8 cellular contexts compared by ENCODE assay signal in the genomic region with DNA sequence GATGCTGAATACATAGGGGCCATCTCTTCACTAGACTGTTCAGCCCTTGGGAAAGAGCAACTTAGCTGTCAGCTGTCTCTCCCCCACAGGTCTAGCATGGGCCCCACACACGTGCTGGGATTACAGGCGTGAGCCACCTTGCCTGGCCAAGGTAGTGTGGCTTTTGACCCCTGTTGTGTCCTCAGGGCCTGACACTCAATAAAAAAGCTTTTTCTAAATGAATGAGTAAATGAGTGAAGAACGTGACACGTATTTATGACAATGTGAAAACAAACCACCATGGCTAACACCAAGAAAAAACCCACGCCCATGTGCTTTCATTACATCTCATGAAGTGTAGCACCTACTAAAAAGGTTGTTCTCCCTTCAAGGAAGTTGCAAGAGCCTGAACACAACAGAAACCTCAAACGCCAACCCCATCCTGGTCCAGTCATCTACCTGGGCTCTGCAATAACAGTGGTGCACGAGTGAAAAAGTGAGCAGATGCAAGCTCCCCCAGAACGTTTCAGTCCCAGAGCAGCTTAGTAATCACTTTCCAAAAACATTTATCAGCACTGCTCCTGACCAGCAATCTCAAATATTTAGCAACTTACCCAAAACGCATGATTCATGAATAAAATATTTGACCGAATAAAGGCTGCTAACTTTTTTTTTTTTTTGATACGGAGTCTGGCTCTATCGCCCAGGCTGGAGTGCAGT. TPM values are rescaled to one million over a fixed set of nuclear protein-coding genes. Genes with fewer than 3 reads are reported as not detected.
DNase-seq lines count a peak whose midpoint lies in the region; ATAC-seq and TF ChIP-seq lines count a peak whose summit lies in the region.

No MANE protein-coding gene starts in this region.

- peaks cover 73% of the 10 kb centered on the region for H3K79me2 ChIP-seq in ACC112 (ENCODE audit: control insufficient read depth, insufficient read depth, low read length, unreplicated experiment)

- no peak overlapping the region for H2AFZ ChIP-seq in ACC112 (ENCODE audit: low read length, unreplicated experiment)

- H3K9me3 ChIP-seq in WERI-Rb-1 (ENCODE audit: severe bottlenecking): no peaks in the 10 kb centered on the region

- H3K36me3 ChIP-seq in ACC112 (ENCODE audit: insufficient read depth, low read length) (peaks cover 10% of the 10 kb centered on the region; the same call in 1 of the 2 replicates), WERI-Rb-1 (no peaks in the 10 kb centered on the region; the same call in none of the 2 replicates)

- H3K4me3 ChIP-seq in ACC112 (ENCODE audit: low read depth, low read length): peak overlapping the region; percentile 66
- H3K4me3 ChIP-seq in WERI-Rb-1 (ENCODE audit: low read depth, low read length): no peak overlapping the region

- peak overlapping the region; percentile 80 for H3K27ac ChIP-seq in ACC112 (ENCODE audit: low read depth, low read length)
- no peak overlapping the region for H3K27ac ChIP-seq in WERI-Rb-1

- H3K4me1 ChIP-seq in ACC112 (ENCODE audit: control insufficient read depth, insufficient read depth, low read length, unreplicated experiment): peaks cover 33% of the 10 kb centered on the region

- DNase-seq in activated naive CD4-positive, alpha-beta T cell treated with Interleukin-2 at 50 U/mL for 16 hours: peak; percentile 82
- DNase-seq in naive B cell (no peak), WERI-Rb-1 (no peak), iPS-NIHi7 (ENCODE audit: extremely low spot score) (no peak), GOT3 (lab: John Stamatoyannopoulos, UW) (no peak)

- no peaks in the 10 kb centered on the region for H3K27me3 Mint-ChIP-seq in naive B cell

- H3K27ac Mint-ChIP-seq in naive B cell: peak overlapping the region in 4 of 6 donors; percentile 66 to 82 (median 77)

- H3K4me3 Mint-ChIP-seq in naive B cell: peak overlapping the region in 4 of 8 donors; percentile 26 to 81 (median 56)

- TF ChIP-seq CTCF in WERI-Rb-1 (IDR thresholded peaks at IDR 0.05; ENCODE audit: low read depth, low read length): no peak

- H3K4me1 Mint-ChIP-seq in naive B cell: peaks cover 30 to 58% (median 55%) of the 10 kb centered on the region in 3 donors

- H3K27me3 ChIP-seq in ACC112 (ENCODE audit: insufficient read depth, low read length) (no peaks in the 10 kb centered on the region), WERI-Rb-1 (ENCODE audit: insufficient read depth, low read depth, severe bottlenecking) (no peaks in the 10 kb centered on the region)

- peaks cover 8 to 10% of the 10 kb centered on the region in 2 donors for H3K36me3 Mint-ChIP-seq in naive B cell

- peaks cover 0 to 9% (median 8%) of the 10 kb centered on the region in 7 donors for H3K9me3 Mint-ChIP-seq in naive B cell

- ATAC-seq in GM19395 (IDR thresholded peaks at IDR 0.05; ENCODE audit: unreplicated experiment): peak; percentile 54
- ATAC-seq in HG03432 (IDR thresholded peaks at IDR 0.05; ENCODE audit: unreplicated experiment): peak; percentile 47
- no peak for ATAC-seq in naive B cell (ENCODE audit: low read depth in 2 of 2)

RNA-seq across cellular contexts. Expression of gene WDFY1, which starts 3.4 kb away (rescaled TPM):
- 10 to 100 TPM; 12.6 to 39.2 (median 25.3) TPM for polyA plus RNA-seq in naive B cell (ENCODE audit: low read depth in 6 of 6)

RNA-seq across cellular contexts. Expression of gene MRPL44, which starts 15.5 kb away (rescaled TPM):
- 10 to 100 TPM; 34.4 to 52.3 (median 38.6) TPM for polyA plus RNA-seq in naive B cell (ENCODE audit: low read depth in 6 of 6)

Comparison
In these comparisons a context has a peak if more than half of its experiments do, and no peak if none do; other contexts are left out.
1. ATAC-seq: peak in GM19395 (single experiment) and HG03432 (single experiment); none in naive B cell (0 of 2).